13 cellular contexts compared by ENCODE assay signal in genomic region chr11:105577645-105578044, GRCh38. TPM values are rescaled to one million over a fixed set of nuclear protein-coding genes. Genes with fewer than 3 reads are reported as not detected.
DNase-seq lines count a peak whose midpoint lies in the region; ATAC-seq, FAIRE-seq and TF ChIP-seq lines count a peak whose summit lies in the region.
"Had no signal": no experiment of that assay in that cellular context is flagged by ENCODE, and none has a peak within 500 bp of the region (broad histone marks: within the 10 kb centered on the region; RNA-seq: fewer than 3 reads in every experiment).

No MANE protein-coding gene starts in this region.

- no peaks in the 10 kb centered on the region for H3K36me3 Mint-ChIP-seq in naive thymus-derived CD4-positive, alpha-beta T cell

- CTCF ChIA-PET in HEK293T (lab: Yijun Ruan, JAX), result no interaction called here
- CTCF ChIA-PET in naive thymus-derived CD4-positive, alpha-beta T cell (lab: Charles Lee), result no interaction called here

- no peak overlapping the region for H3K4me3 Mint-ChIP-seq in naive thymus-derived CD4-positive, alpha-beta T cell
- H3K4me3 Mint-ChIP-seq: activated T-helper 17 cell treated with anti-CD3 and anti-CD28 coated beads, Interleukin-2, amount 50 U/mL, for 72 hours had no signal

- no peak overlapping the region for H3K27ac ChIP-seq in naive thymus-derived CD4-positive, alpha-beta T cell (ENCODE audit: low read depth, low read length)
- no peak overlapping the region for H3K27ac ChIP-seq in psoas muscle
- H3K27ac ChIP-seq: KMS-11, thoracic aorta had no signal

- POLR2A ChIA-PET in HEK293T (lab: Yijun Ruan, JAX), result no interaction called here
- POLR2A ChIA-PET in naive thymus-derived CD4-positive, alpha-beta T cell (lab: Charles Lee), result no interaction called here

- no peaks in the 10 kb centered on the region for H3K36me3 ChIP-seq in naive thymus-derived CD4-positive, alpha-beta T cell (ENCODE audit: control insufficient read depth in 2 of 3, insufficient read depth in 3 of 3, low read length in 3 of 3)
- no peaks in the 10 kb centered on the region for H3K36me3 ChIP-seq in psoas muscle (ENCODE audit: insufficient read depth in 1 of 2, low read depth in 1 of 2)
- H3K36me3 ChIP-seq: thoracic aorta had no signal

- H3K27ac Mint-ChIP-seq in naive thymus-derived CD4-positive, alpha-beta T cell, result no peak overlapping the region
- H3K27ac Mint-ChIP-seq: activated T-helper 17 cell treated with anti-CD3 and anti-CD28 coated beads, Interleukin-2, amount 50 U/mL, for 72 hours had no signal

- no peak for FAIRE-seq in GM12892 (lab: Jason Lieb, UNC)

- peak; percentile 6 for DNase-seq in HEK293T (ENCODE audit: extremely low spot score)
- DNase-seq in OCI-M1 (lab: John Stamatoyannopoulos, UW), result peak; percentile 67
- peak; percentile 68 for DNase-seq in choroid plexus epithelial cell (ENCODE audit: low read depth)
- DNase-seq in naive thymus-derived CD4-positive, alpha-beta T cell, result no peak
- DNase-seq in AG20443 (ENCODE audit: low spot score), result no peak
- DNase-seq in GM12892 (ENCODE audit: insufficient read length), result no peak
- DNase-seq in Kasumi-1 (lab: John Stamatoyannopoulos, UW), result no peak
- no peak for DNase-seq in psoas muscle
- DNase-seq: NCI-H187 treated with DMSO at 0.1 percent for 48 hours had no signal

- no peaks in the 10 kb centered on the region for H3K4me1 Mint-ChIP-seq in naive thymus-derived CD4-positive, alpha-beta T cell
- H3K4me1 Mint-ChIP-seq: activated T-helper 17 cell treated with anti-CD3 and anti-CD28 coated beads, Interleukin-2, amount 50 U/mL, for 72 hours had no signal

- H3K4me3 ChIP-seq in choroid plexus epithelial cell (ENCODE audit: low read depth, low read length) (no peak overlapping the region), psoas muscle (no peak overlapping the region)
- no peak overlapping the region for H3K4me3 ChIP-seq in naive thymus-derived CD4-positive, alpha-beta T cell (ENCODE audit: low read length)
- H3K4me3 ChIP-seq: lung, thoracic aorta had no signal

- H3K4me1 ChIP-seq in naive thymus-derived CD4-positive, alpha-beta T cell (ENCODE audit: control insufficient read depth in 2 of 2, insufficient read depth in 2 of 2, low read length in 2 of 2), result no peaks in the 10 kb centered on the region
- no peaks in the 10 kb centered on the region for H3K4me1 ChIP-seq in psoas muscle

- TF ChIP-seq CTCF in choroid plexus epithelial cell (conservative IDR thresholded peaks at IDR 0.05; ENCODE audit: low read depth, low read length) (peak; percentile 51), psoas muscle (IDR thresholded peaks at IDR 0.05) (no peak)

- H3K27me3 ChIP-seq in naive thymus-derived CD4-positive, alpha-beta T cell (ENCODE audit: control insufficient read depth in 2 of 2, insufficient read depth in 2 of 2, low read length in 2 of 2), result no peaks in the 10 kb centered on the region
- no peaks in the 10 kb centered on the region for H3K27me3 ChIP-seq in psoas muscle (ENCODE audit: insufficient read depth in 3 of 3, low read length in 2 of 3)

- no peaks in the 10 kb centered on the region for H3K9me3 Mint-ChIP-seq in naive thymus-derived CD4-positive, alpha-beta T cell
- H3K9me3 Mint-ChIP-seq: activated T-helper 17 cell treated with anti-CD3 and anti-CD28 coated beads, Interleukin-2, amount 50 U/mL, for 72 hours had no signal

- TF ChIP-seq POLR2A in GM12892 (IDR thresholded peaks at IDR 0.05; ENCODE audit: low read depth, low read length), result no peak

- H3K27me3 Mint-ChIP-seq in naive thymus-derived CD4-positive, alpha-beta T cell, result peaks cover 0 to 3% (median 0%) of the 10 kb centered on the region in 5 donors
- H3K27me3 Mint-ChIP-seq: activated T-helper 17 cell treated with anti-CD3 and anti-CD28 coated beads, Interleukin-2, amount 50 U/mL, for 72 hours had no signal

- H3K9me3 ChIP-seq in naive thymus-derived CD4-positive, alpha-beta T cell (ENCODE audit: control insufficient read depth in 2 of 3, low read length in 3 of 3), result no peaks in the 10 kb centered on the region
- H3K9me3 ChIP-seq in psoas muscle, result no peaks in the 10 kb centered on the region
- H3K9me3 ChIP-seq: thoracic aorta had no signal

- intact Hi-C loops in naive thymus-derived CD4-positive, alpha-beta T cell (cut with micrococcal nuclease), result no loop called here
- intact Hi-C loops in psoas muscle (cut with DNase I), result no loop called here

- 81 to 84% (median 82%) methylated on average over 2 of the region's 2 CpGs for WGBS in psoas muscle, 3 donors

- ATAC-seq in naive thymus-derived CD4-positive, alpha-beta T cell, result peak; percentile 48
- ATAC-seq in psoas muscle, result no peak
- ATAC-seq: activated T-helper 17 cell treated with anti-CD3 and anti-CD28 coated beads, Interleukin-2, amount 50 U/mL, for 72 hours had no signal

TF ChIP-seq in HEK293T, 16 proteins besides CTCF, POLR2A, EP300 and RAD21:
- no peak for TF ChIP-seq LEF1 (IDR thresholded peaks at IDR 0.05; ENCODE audit: borderline replicate concordance)
- TF ChIP-seq FOXA1 (IDR thresholded peaks at IDR 0.05), result no peak
- no peak for TF ChIP-seq BHLHE40 (IDR thresholded peaks at IDR 0.05; ENCODE audit: borderline replicate concordance)
- no peak for TF ChIP-seq FOXM1 (IDR thresholded peaks at IDR 0.05; ENCODE audit: borderline replicate concordance)
- TF ChIP-seq TARDBP (IDR thresholded peaks at IDR 0.05), result no peak
- no peak for TF ChIP-seq ARNT (IDR thresholded peaks at IDR 0.05)
- TF ChIP-seq, protein P1, sequence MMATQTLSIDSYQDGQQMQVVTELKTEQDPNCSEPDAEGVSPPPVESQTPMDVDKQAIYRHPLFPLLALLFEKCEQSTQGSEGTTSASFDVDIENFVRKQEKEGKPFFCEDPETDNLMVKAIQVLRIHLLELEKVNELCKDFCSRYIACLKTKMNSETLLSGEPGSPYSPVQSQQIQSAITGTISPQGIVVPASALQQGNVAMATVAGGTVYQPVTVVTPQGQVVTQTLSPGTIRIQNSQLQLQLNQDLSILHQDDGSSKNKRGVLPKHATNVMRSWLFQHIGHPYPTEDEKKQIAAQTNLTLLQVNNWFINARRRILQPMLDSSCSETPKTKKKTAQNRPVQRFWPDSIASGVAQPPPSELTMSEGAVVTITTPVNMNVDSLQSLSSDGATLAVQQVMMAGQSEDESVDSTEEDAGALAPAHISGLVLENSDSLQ (IDR thresholded peaks at IDR 0.05), result no peak
- no peak for TF ChIP-seq SP1 (IDR thresholded peaks at IDR 0.05)
- TF ChIP-seq NFRKB (IDR thresholded peaks at IDR 0.05), result no peak
- no peak for TF ChIP-seq CTBP1 (IDR thresholded peaks at IDR 0.05; ENCODE audit: borderline replicate concordance)
- no peak for TF ChIP-seq HDGF (IDR thresholded peaks at IDR 0.05; ENCODE audit: borderline replicate concordance)
- TF ChIP-seq ZNF384 (IDR thresholded peaks at IDR 0.05), result no peak
- TF ChIP-seq FOXK2 (IDR thresholded peaks at IDR 0.05), result no peak
- TF ChIP-seq SUZ12 (IDR thresholded peaks at IDR 0.05), result no peak
- no peak for TF ChIP-seq ELF4 (IDR thresholded peaks at IDR 0.05)
- no peak for TF ChIP-seq L3MBTL2 (conservative IDR thresholded peaks at IDR 0.05)
TF ChIP-seq in HEK293T: peak in this region for 0.

RNA-seq across cellular contexts. Expression of gene GRIA4, which starts 32.2 kb away (rescaled TPM):
- not detected for total RNA-seq in naive thymus-derived CD4-positive, alpha-beta T cell
- polyA plus RNA-seq in naive thymus-derived CD4-positive, alpha-beta T cell, result not detected
- polyA plus RNA-seq in GM12892 (2012; ENCODE audit: missing spikeins), result not detected
- total RNA-seq in psoas muscle, result not detected
- under 1 TPM; 0.03 to 0.17 (median 0.06) TPM for polyA plus RNA-seq in psoas muscle
- total RNA-seq: activated T-helper 17 cell treated with anti-CD3 and anti-CD28 coated beads, Interleukin-2, amount 50 U/mL, for 72 hours had no signal
- polyA plus RNA-seq: lung had no signal

Comparison
In these comparisons a context has a peak if more than half of its experiments do, and no peak if none do; other contexts are left out.
1. DNase-seq: peak in HEK293T (single experiment), OCI-M1 (single experiment) and choroid plexus epithelial cell (single experiment); none in naive thymus-derived CD4-positive, alpha-beta T cell (0 of 9), AG20443 (single experiment), GM12892 (single experiment), Kasumi-1 (0 of 2) and psoas muscle (0 of 2).